1 cellular context compared by ENCODE assay signal in the genomic region with DNA sequence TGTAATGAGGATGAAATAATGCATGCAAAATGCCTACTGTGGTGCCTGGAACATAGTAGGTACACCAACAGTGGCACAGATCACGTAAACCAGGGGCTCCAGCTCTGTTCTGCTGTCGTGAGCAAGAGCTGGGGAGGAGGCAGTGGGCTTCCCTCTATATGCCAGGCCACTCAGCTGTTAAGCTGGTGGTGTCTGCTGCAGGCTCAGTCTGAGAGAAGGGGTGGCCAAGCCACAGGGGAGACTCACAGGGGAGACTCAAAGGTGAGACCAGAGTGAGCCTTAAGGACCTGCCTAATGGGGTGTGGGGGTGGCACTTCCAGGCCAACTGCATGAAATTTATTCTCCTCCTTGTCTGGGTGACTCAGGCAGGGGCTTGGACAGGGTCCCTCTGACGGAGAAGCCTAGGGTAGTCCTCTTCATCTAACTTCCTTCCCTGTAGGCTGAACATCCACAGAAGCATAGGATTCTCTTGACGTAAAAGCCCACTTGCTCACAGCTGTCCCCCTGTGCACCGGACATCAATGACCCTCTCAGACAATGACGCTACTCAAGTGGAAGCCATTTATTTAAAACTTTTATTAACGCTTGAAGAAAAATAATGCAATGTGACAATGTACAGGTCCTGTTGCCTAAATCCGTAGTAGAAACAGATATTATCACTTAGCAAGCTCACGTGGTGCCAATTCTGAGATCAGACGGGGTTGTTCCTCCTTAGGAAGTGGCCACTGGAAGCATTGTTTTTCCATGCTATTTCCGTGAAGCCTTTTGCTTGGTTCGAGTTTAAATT.
TF ChIP-seq lines count a peak whose summit lies in the region.

No MANE protein-coding gene starts in this region.

TF ChIP-seq in HEK293, 187 proteins besides CTCF, POLR2A, EP300 and RAD21 (continued from another document):
- TF ChIP-seq, protein P1, sequence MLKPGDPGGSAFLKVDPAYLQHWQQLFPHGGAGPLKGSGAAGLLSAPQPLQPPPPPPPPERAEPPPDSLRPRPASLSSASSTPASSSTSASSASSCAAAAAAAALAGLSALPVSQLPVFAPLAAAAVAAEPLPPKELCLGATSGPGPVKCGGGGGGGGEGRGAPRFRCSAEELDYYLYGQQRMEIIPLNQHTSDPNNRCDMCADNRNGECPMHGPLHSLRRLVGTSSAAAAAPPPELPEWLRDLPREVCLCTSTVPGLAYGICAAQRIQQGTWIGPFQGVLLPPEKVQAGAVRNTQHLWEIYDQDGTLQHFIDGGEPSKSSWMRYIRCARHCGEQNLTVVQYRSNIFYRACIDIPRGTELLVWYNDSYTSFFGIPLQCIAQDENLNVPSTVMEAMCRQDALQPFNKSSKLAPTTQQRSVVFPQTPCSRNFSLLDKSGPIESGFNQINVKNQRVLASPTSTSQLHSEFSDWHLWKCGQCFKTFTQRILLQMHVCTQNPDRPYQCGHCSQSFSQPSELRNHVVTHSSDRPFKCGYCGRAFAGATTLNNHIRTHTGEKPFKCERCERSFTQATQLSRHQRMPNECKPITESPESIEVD (tag by site-specific recombination; IDR thresholded peaks at IDR 0.05) = no peak
- no peak for TF ChIP-seq HOXC10 (CRISPR knock-in tag; IDR thresholded peaks at IDR 0.05)
- TF ChIP-seq GLI2 (tag by site-specific recombination; IDR thresholded peaks at IDR 0.05; ENCODE audit: borderline replicate concordance, low read depth) = no peak
- TF ChIP-seq ZIC2 (tag by site-specific recombination; IDR thresholded peaks at IDR 0.05) = no peak
- TF ChIP-seq SCRT2 (tag by site-specific recombination; IDR thresholded peaks at IDR 0.05) = 0 out of 2 replicates have a peak, but pooled peaks have one; percentile 13
- TF ChIP-seq ZNF677 (tag by site-specific recombination; IDR thresholded peaks at IDR 0.05) = no peak
